ENCODE assay signal across 3 cellular contexts in genomic region chr7:138412077-138412476, GRCh38. TPM values are rescaled to one million over a fixed set of nuclear protein-coding genes. Genes with fewer than 3 reads are reported as not detected.
A peak's percentile ranks its signal among the peaks of the same experiment; 100 is the strongest.
DNase-seq lines count a peak whose midpoint lies in the region; ATAC-seq, FAIRE-seq and TF ChIP-seq lines count a peak whose summit lies in the region.
"Not testable (repeated sequence)": the region's sequence is repeated elsewhere in the genome, so short reads cannot be mapped to it uniquely, and the experiment has no call there.

No MANE protein-coding gene starts in this region.

- ATAC-seq in WTC11, K562, HepG2: not testable (repeated sequence)

- POLR2A ChIA-PET in WTC11 (lab: Charles Lee); K562 (lab: Yijun Ruan, JAX); HepG2 (lab: Yijun Ruan, JAX): not testable (repeated sequence)

- not testable (repeated sequence) for H3K4me1 ChIP-seq in K562 (replicated peaks in 1 of 2; ENCODE audit: control insufficient read depth in 2 of 2, insufficient read depth in 2 of 2, low read length in 2 of 2); HepG2 (ENCODE audit: insufficient read depth, low read length)

- not testable (repeated sequence) for H3K9ac ChIP-seq in K562 (ENCODE audit: insufficient read depth in 1 of 2, low read depth in 2 of 2, low read length in 2 of 2); HepG2 (ENCODE audit: insufficient read depth, low read depth, low read length)

- in situ Hi-C loops in K562 (cut with MboI); HepG2 (cut with HindIII; ENCODE audit: extremely low pct_ligation_motif_present, low pct_unique_long_range_greater_than_20kb): not testable (repeated sequence)

- WGBS in K562 (ENCODE audit: insufficient coverage, low coverage, missing lambda C conversion rate), result 29% methylated on average over 3 of the region's 3 CpGs
- WGBS in HepG2 (ENCODE audit: low lambda C conversion rate), result 95% methylated on average over 3 of the region's 3 CpGs

- TF ChIP-seq CTCF in WTC11 (IDR thresholded peaks at IDR 0.05); K562 (IDR thresholded peaks at IDR 0.05 in 2 of 3, conservative IDR thresholded peaks at IDR 0.05 in 1 of 3; ENCODE audit: insufficient read depth in 2 of 3, low read depth in 1 of 3, low read length in 3 of 3); HepG2 (CRISPR knock-in tag; IDR thresholded peaks at IDR 0.05): not testable (repeated sequence)

- H3K36me3 Mint-ChIP-seq in WTC11, result not testable (repeated sequence)

- BruUV-seq in K562 (replicated peaks; lab: Mats Ljungman, UMichigan); HepG2 (replicated peaks; lab: Mats Ljungman, UMichigan): not testable (repeated sequence)

- not testable (repeated sequence) for H3K9me1 ChIP-seq in K562 (ENCODE audit: control insufficient read depth, insufficient read depth, low read length)

- H3K4me1 Mint-ChIP-seq in WTC11, result not testable (repeated sequence)

- not testable (repeated sequence) for H3K27me3 ChIP-seq in K562 (ENCODE audit: control insufficient read depth in 2 of 2, insufficient read depth in 2 of 2, low read length in 2 of 2); HepG2 (ENCODE audit: control insufficient read depth in 1 of 2, insufficient read depth in 2 of 2, low read length in 2 of 2)

- not testable (repeated sequence) for TF ChIP-seq RAD21 in K562 (CRISPR knock-in tag; conservative IDR thresholded peaks at IDR 0.05 in 1 of 2, IDR thresholded peaks at IDR 0.05 in 1 of 2); HepG2 (CRISPR knock-in tag; IDR thresholded peaks at IDR 0.05)

- not testable (repeated sequence) for H3K4me3 Mint-ChIP-seq in WTC11

- not testable (repeated sequence) for H4K20me1 ChIP-seq in K562 (replicated peaks; ENCODE audit: control insufficient read depth, insufficient read depth, low read length); HepG2 (ENCODE audit: insufficient read depth, low read length)

- H2AFZ ChIP-seq in K562 (ENCODE audit: low read depth, low read length); HepG2 (ENCODE audit: low read length): not testable (repeated sequence)

- not testable (repeated sequence) for H3K79me2 ChIP-seq in K562 (ENCODE audit: control insufficient read depth, insufficient read depth, low read length); HepG2 (ENCODE audit: insufficient read depth, low read length)

- not testable (repeated sequence) for H3K27ac ChIP-seq in K562 (ENCODE audit: extremely low read depth, low read depth, low read length); HepG2 (ENCODE audit: extremely low read length, insufficient read depth, low read length)

- not testable (repeated sequence) for H3K4me2 ChIP-seq in K562 (ENCODE audit: insufficient read depth, low read length); HepG2 (ENCODE audit: low read depth, low read length)

- not testable (repeated sequence) for DNase-seq in WTC11 (ENCODE audit: low spot score); K562 (ENCODE audit: extremely low read depth in 1 of 4, low spot score in 3 of 4); HepG2 (ENCODE audit: low spot score)

- not testable (repeated sequence) for FAIRE-seq in K562 (lab: Jason Lieb, UNC); HepG2 (lab: Jason Lieb, UNC)

- not testable (repeated sequence) for H3K36me3 ChIP-seq in K562 (ENCODE audit: control insufficient read depth, insufficient read depth, low read length); HepG2 (replicated peaks in 1 of 2; ENCODE audit: control insufficient read depth in 1 of 2, insufficient read depth in 2 of 2, low read length in 2 of 2)

- not testable (repeated sequence) for TF ChIP-seq EP300 in K562 (IDR thresholded peaks at IDR 0.05; ENCODE audit: low read length); HepG2 (IDR thresholded peaks at IDR 0.05; ENCODE audit: low read depth in 2 of 2, low read length in 2 of 2); HepG2 (CRISPR knock-in tag; IDR thresholded peaks at IDR 0.05; ENCODE audit: borderline replicate concordance)

- not testable (repeated sequence) for H3K27ac Mint-ChIP-seq in WTC11

- H3K9me3 ChIP-seq in K562 (replicated peaks; ENCODE audit: control insufficient read depth, insufficient read depth, low read depth, low read length); HepG2 (ENCODE audit: low read length): not testable (repeated sequence)

- intact Hi-C loops in K562 (cut with micrococcal nuclease); HepG2 (cut with micrococcal nuclease; ENCODE audit: unreplicated experiment): not testable (repeated sequence)

- not testable (repeated sequence) for H3K9me3 Mint-ChIP-seq in WTC11

- not testable (repeated sequence) for H3K4me3 ChIP-seq in K562; HepG2 (replicated peaks in 1 of 3; ENCODE audit: insufficient read depth in 1 of 3, low read depth in 2 of 3, low read length in 3 of 3)

- CTCF ChIA-PET in WTC11 (lab: Charles Lee); K562 (lab: Yijun Ruan, JAX; ENCODE audit: low intra/inter-chr PET ratio); HepG2 (lab: Yijun Ruan, JAX; ENCODE audit: low intra/inter-chr PET ratio, low total read pairs): not testable (repeated sequence)

- not testable (repeated sequence) for H3K27me3 Mint-ChIP-seq in WTC11 (ENCODE audit: low read depth)

- not testable (repeated sequence) for TF ChIP-seq POLR2A in K562 (conservative IDR thresholded peaks at IDR 0.05); HepG2 (IDR thresholded peaks at IDR 0.05; ENCODE audit: insufficient read depth in 1 of 2, low read depth in 2 of 2, low read length in 2 of 2)

TF ChIP-seq in WTC11, 78 proteins besides CTCF, POLR2A, EP300 and RAD21:
- peak; percentile 82; the same call in 1 of the 2 replicates for TF ChIP-seq ZNF121 (CRISPR knock-in tag; IDR thresholded peaks at IDR 0.05)

TF ChIP-seq in K562, 482 proteins besides CTCF, POLR2A, EP300 and RAD21:
- peak; percentile 8 for TF ChIP-seq RBM25 (IDR thresholded peaks at IDR 0.05; ENCODE audit: low read depth, low read length, severe bottlenecking)

TF ChIP-seq in HepG2, 621 proteins besides CTCF, POLR2A, EP300 and RAD21:
- peak; percentile 55; the same call in 1 of the 2 replicates for TF ChIP-seq ZNF121 (CRISPR knock-in tag; IDR thresholded peaks at IDR 0.05)
TF ChIP-seq in HepG2: peak in this region for 1; not testable (repeated sequence) for 620.

RNA-seq across cellular contexts. Expression of gene TRIM24, which starts 48.0 kb away (rescaled TPM):
- 103 to 113 TPM (median 104 TPM) in 3 replicates for total RNA-seq in WTC11 (2021)
- total RNA-seq in K562 (2011; cell fraction: chromatin; rRNA removed; ENCODE audit: low replicate concordance), result 47.4 and 128 TPM in 2 replicates
- 23.3 and 24.7 TPM in 2 replicates for total RNA-seq in K562 (2011; cell fraction: nucleolus; rRNA removed)
- total RNA-seq in K562 (2011; cell fraction: nucleoplasm; rRNA removed), result 54.0 and 95.2 TPM in 2 replicates
- total RNA-seq in K562 (2014; rRNA removed), result 33.3 and 37.1 TPM in 2 replicates
- 40.2 and 46.5 TPM in 2 replicates for total RNA-seq in K562 (2014; rRNA removed; fragmentation: Illumina TruSeq; extraction: Trizol)
- total RNA-seq in K562 (2015; rRNA removed; fragmentation: Illumina TruSeq; extraction: Trizol), result 52.4 and 56.4 TPM in 2 replicates
- 55.8 and 62.8 TPM in 2 replicates for total RNA-seq in K562 (2021)
- 61.7 and 66.9 TPM in 2 replicates for polyA plus RNA-seq in K562 (2011; rRNA removed)
- polyA plus RNA-seq in K562 (2011; cell fraction: cytosol; rRNA removed), result 28.4 and 38.1 TPM in 2 replicates
- polyA plus RNA-seq in K562 (2011; cell fraction: nucleus; rRNA removed), result 36.0 and 50.5 TPM in 2 replicates
- 40.9 and 42.4 TPM in 2 replicates for polyA plus RNA-seq in K562 (2012)
- polyA plus RNA-seq in K562 (2014; fragmentation: Illumina TruSeq; extraction: Trizol), result 61.5 and 74.0 TPM in 2 replicates
- 10 to 100 TPM; 13.4 to 15.1 TPM for polyA plus RNA-seq in K562 (2014; fragmentation: Nextera tagmentation; extraction: Ambion mirVana)
- polyA plus RNA-seq in K562 (2014; rRNA removed), result 40.2 and 41.7 TPM in 2 replicates
- 101 and 125 TPM in 2 replicates for polyA minus RNA-seq in K562 (2011; rRNA and poly(A)+ RNA removed)
- 40.7 and 48.4 TPM in 2 replicates for polyA minus RNA-seq in K562 (2011; cell fraction: cytosol; rRNA and poly(A)+ RNA removed)
- polyA minus RNA-seq in K562 (2011; cell fraction: nucleus; rRNA and poly(A)+ RNA removed), result 36.4 and 60.5 TPM in 2 replicates
- 106 and 118 TPM in 2 replicates for total RNA-seq in HepG2 (2016; rRNA removed; fragmentation: Illumina TruSeq; extraction: Trizol)
- 122 and 139 TPM in 2 replicates for total RNA-seq in HepG2 (2016; cell fraction: cytosol; rRNA removed; fragmentation: Illumina TruSeq; extraction: Trizol; ENCODE audit: low read depth)
- total RNA-seq in HepG2 (2016; cell fraction: insoluble cytoplasmic fraction; rRNA removed; fragmentation: Illumina TruSeq; extraction: Trizol), result 99.4 and 119 TPM in 2 replicates
- total RNA-seq in HepG2 (2016; cell fraction: membrane; rRNA removed; fragmentation: Illumina TruSeq; extraction: Trizol), result 66.5 and 76.0 TPM in 2 replicates
- total RNA-seq in HepG2 (2016; cell fraction: nucleus; rRNA removed; fragmentation: Illumina TruSeq; extraction: Trizol), result 103 and 118 TPM in 2 replicates
- 70.3 and 100 TPM in 2 replicates for polyA plus RNA-seq in HepG2 (2011; rRNA removed)
- polyA plus RNA-seq in HepG2 (2011; cell fraction: cytosol; rRNA removed), result 34.7 and 45.8 TPM in 2 replicates
- polyA plus RNA-seq in HepG2 (2011; cell fraction: nucleus; rRNA removed), result 47.7 and 50.1 TPM in 2 replicates
- polyA plus RNA-seq in HepG2 (2012), result 45.5 and 53.7 TPM in 2 replicates
- 3.2 and 3.5 TPM in 2 replicates for polyA plus RNA-seq in HepG2 (2016; cell fraction: cytosol; fragmentation: Illumina TruSeq; extraction: Trizol; ENCODE audit: low read depth)
- 140 and 150 TPM in 2 replicates for polyA plus RNA-seq in HepG2 (2016; cell fraction: insoluble cytoplasmic fraction; fragmentation: Illumina TruSeq; extraction: Trizol; ENCODE audit: low read depth)
- polyA plus RNA-seq in HepG2 (2016; cell fraction: membrane; fragmentation: Illumina TruSeq; extraction: Trizol; ENCODE audit: low read depth), result 12.3 and 15.0 TPM in 2 replicates
- 118 and 128 TPM in 2 replicates for polyA plus RNA-seq in HepG2 (2016; cell fraction: nucleus; fragmentation: Illumina TruSeq; extraction: Trizol; ENCODE audit: insufficient read depth, low read depth)
- polyA minus RNA-seq in HepG2 (2011; rRNA and poly(A)+ RNA removed; ENCODE audit: low replicate concordance), result 19.6 and 88.1 TPM in 2 replicates
- 86.8 and 89.8 TPM in 2 replicates for polyA minus RNA-seq in HepG2 (2011; cell fraction: cytosol; rRNA and poly(A)+ RNA removed)
- 194 and 209 TPM in 2 replicates for polyA minus RNA-seq in HepG2 (2011; cell fraction: nucleus; rRNA and poly(A)+ RNA removed)
